8 cellular contexts compared by ENCODE assay signal in the genomic region with DNA sequence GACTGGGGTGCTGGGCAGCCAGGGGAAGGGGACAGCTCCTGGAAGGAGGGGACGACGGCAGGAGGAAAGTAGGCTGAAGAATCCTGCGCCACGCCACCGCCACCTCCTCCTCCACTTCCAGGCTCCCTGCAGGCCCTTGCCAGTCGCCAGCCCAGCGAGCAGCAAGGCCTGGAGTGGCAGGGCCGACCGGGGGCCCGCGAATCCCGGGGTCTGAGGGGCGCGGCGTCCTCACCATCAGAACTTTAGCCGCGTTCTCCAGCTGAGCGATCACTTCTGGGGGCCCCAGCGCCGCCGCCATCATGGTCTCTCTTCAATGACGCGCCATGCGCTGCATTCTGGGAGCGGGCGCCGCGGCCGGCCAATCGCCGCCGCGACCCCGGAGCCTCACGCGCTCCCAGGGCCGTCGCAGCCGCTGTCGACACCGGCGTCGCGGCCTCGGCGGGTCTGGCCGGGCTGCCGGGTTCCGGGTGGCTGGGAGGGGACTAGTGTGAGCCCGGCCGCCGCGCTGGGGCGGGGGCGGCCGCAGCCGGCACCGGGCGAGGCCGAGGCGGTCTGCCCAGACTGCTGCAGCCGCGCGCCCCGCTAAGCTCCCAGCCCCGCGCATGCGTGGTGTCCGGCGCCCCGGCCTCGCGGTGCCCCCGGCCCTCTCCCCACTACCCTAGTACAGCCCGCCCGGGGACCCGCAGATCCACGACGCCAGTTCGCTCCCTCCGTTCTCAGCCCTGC. TPM values are rescaled to one million over a fixed set of nuclear protein-coding genes. Genes with fewer than 3 reads are reported as not detected.
DNase-seq lines count a peak whose midpoint lies in the region; ATAC-seq and TF ChIP-seq lines count a peak whose summit lies in the region.

A gene (minus strand): TSS at position 309 of the 726 bp plus-strand sequence. CDS start 8 bp downstream, at position 301.

- intact Hi-C loops in activated CD4-positive, alpha-beta T cell treated with anti-CD3 and anti-CD28 coated beads for 36 hours (cut with DNase I, micrococcal nuclease), result loop anchor here (1.0 to 10.0 kb wide), 10 partner anchors 129 to 945 kb away; a partner anchor contains a TSS
- intact Hi-C loops in left colon (cut with DNase I, micrococcal nuclease), result no loop called here

- POLR2A ChIA-PET in AG04449 (lab: Yijun Ruan, JAX), result interaction anchor here (0.6 to 0.7 kb wide), 2 partner anchors 89 to 461 kb away, joined by 3 read pairs; no protein-coding TSS in a partner anchor
- POLR2A ChIA-PET in activated CD4-positive, alpha-beta T cell treated with anti-CD3 and anti-CD28 coated beads for 36 hours (lab: Charles Lee), result interaction anchor here (0.6 kb wide), 2 partner anchors 11 to 274 kb away, joined by 3 to 6 read pairs; a partner anchor contains a TSS

- peaks cover 32% of the 10 kb centered on the region for H3K4me1 Mint-ChIP-seq in activated CD4-positive, alpha-beta T cell treated with anti-CD3 and anti-CD28 coated beads for 36 hours

- CTCF ChIA-PET in AG04449 (lab: Yijun Ruan, JAX), result interaction anchor here (0.9 to 2.8 kb wide), 5 partner anchors 11 to 408 kb away, joined by 3 to 14 read pairs (median 5); no protein-coding TSS in a partner anchor
- CTCF ChIA-PET in activated CD4-positive, alpha-beta T cell treated with anti-CD3 and anti-CD28 coated beads for 36 hours (lab: Charles Lee), result interaction anchor here (1.0 to 1.3 kb wide), 2 partner anchors 24 to 92 kb away, joined by 3 read pairs; no protein-coding TSS in a partner anchor

- peak within 1 kb of the TSS; percentile 95 for H3K4me3 ChIP-seq in AG04449 (ENCODE audit: low read depth, low read length)
- H3K4me3 ChIP-seq in choroid plexus epithelial cell (ENCODE audit: low read depth, low read length), result peak within 1 kb of the TSS; percentile 98

- no peak for DNase-seq in AG04449 (ENCODE audit: low read depth, low spot score)
- peak; percentile 67 for DNase-seq in NCI-H345 (lab: John Stamatoyannopoulos, UW)
- peak; percentile 91 for DNase-seq in activated CD4-positive, alpha-beta T cell treated with anti-CD3 and anti-CD28 coated beads for 36 hours
- DNase-seq in choroid plexus epithelial cell (ENCODE audit: low read depth), result peak; percentile 78
- DNase-seq in left colon, result peak; percentile 60 to 86
- peak; percentile 76 for DNase-seq in stimulated activated CD4-positive, alpha-beta T cell treated with anti-CD3 and anti-CD28 coated beads, Interleukin-1b, Interleukin-23, amount 100 ng/mL, for 48 hours

- H3K27ac Mint-ChIP-seq in activated CD4-positive, alpha-beta T cell treated with anti-CD3 and anti-CD28 coated beads for 36 hours, result peak within 1 kb of the TSS; percentile 92

- H3K4me3 Mint-ChIP-seq in activated CD4-positive, alpha-beta T cell treated with anti-CD3 and anti-CD28 coated beads for 36 hours, result peak within 1 kb of the TSS; percentile 91

- no peaks in the 10 kb centered on the region for H3K9me3 Mint-ChIP-seq in activated CD4-positive, alpha-beta T cell treated with anti-CD3 and anti-CD28 coated beads for 36 hours (ENCODE audit: low read depth)

- peak; percentile 92 for ATAC-seq in GM18858 (IDR thresholded peaks at IDR 0.05; ENCODE audit: unreplicated experiment)
- peak; percentile 87 for ATAC-seq in HG03066 (IDR thresholded peaks at IDR 0.05; ENCODE audit: low read depth, unreplicated experiment)
- ATAC-seq in activated CD4-positive, alpha-beta T cell treated with anti-CD3 and anti-CD28 coated beads for 36 hours, result peak; percentile 94
- peak; percentile 92 for ATAC-seq in left colon

- H3K27me3 Mint-ChIP-seq in activated CD4-positive, alpha-beta T cell treated with anti-CD3 and anti-CD28 coated beads for 36 hours, result no peaks in the 10 kb centered on the region

- TF ChIP-seq CTCF in AG04449 (IDR thresholded peaks at IDR 0.05; ENCODE audit: insufficient read depth, low read length, missing control alignments) (no peak), choroid plexus epithelial cell (conservative IDR thresholded peaks at IDR 0.05; ENCODE audit: low read depth, low read length) (no peak)

- H3K36me3 Mint-ChIP-seq in activated CD4-positive, alpha-beta T cell treated with anti-CD3 and anti-CD28 coated beads for 36 hours (ENCODE audit: low read depth), result peaks cover 18% of the 10 kb centered on the region

RNA-seq across cellular contexts. Expression of the gene that starts here (rescaled TPM):
- total RNA-seq in activated CD4-positive, alpha-beta T cell treated with anti-CD3 and anti-CD28 coated beads for 36 hours, result 10 to 100 TPM; 22.8 to 26.4 TPM
- 10 to 100 TPM; 10.5 to 13.6 TPM for total RNA-seq in left colon

Comparison
In these comparisons a context has a peak if more than half of its experiments do, and no peak if none do; other contexts are left out.
1. intact Hi-C loops: an anchor here in activated CD4-positive, alpha-beta T cell treated with anti-CD3 and anti-CD28 coated beads for 36 hours (1.0 to 10.0 kb wide); none called in left colon.